Comparison of ENCODE assay signal across 19 cellular contexts in the genomic region with DNA sequence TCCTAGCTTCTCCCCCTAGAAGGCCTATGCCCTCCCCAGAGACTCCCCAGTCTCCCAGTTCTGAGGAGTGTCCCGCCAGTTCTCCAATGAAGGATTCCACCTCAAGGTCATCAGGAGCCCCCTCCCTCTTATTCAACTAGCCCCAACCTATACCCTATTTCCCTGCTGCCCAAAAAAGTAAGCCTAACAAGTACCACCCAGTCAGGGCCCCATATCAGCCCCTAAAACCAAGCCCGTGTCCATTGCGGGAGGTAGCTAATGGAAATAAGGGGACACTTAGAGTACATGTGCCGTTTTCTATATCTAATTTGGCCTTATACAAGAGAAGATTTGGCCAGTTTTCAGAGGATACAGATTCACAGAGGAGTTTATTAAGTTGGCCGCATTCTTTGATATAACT.
A peak's percentile ranks its signal among the peaks of the same experiment; 100 is the strongest.
DNase-seq lines count a peak whose midpoint lies in the region; ATAC-seq and TF ChIP-seq lines count a peak whose summit lies in the region.
"Had no signal": no experiment of that assay in that cellular context is flagged by ENCODE, and none has a peak within 500 bp of the region (broad histone marks: within the 10 kb centered on the region; RNA-seq: fewer than 3 reads in every experiment).

No MANE protein-coding gene starts in this region.

- no peak overlapping the region for H3K4me3 ChIP-seq in CD8-positive, alpha-beta memory T cell (ENCODE audit: low read length)
- H3K4me3 ChIP-seq: A549, GM12878, HAP-1 had no signal

- no peaks in the 10 kb centered on the region for H3K4me1 Mint-ChIP-seq in activated CD4-positive, alpha-beta memory T cell treated with anti-CD3 and anti-CD28 coated beads, Interleukin-2, amount 10 ng/mL, durations not matched to agents 7 days and 5 days
- H3K4me1 Mint-ChIP-seq in activated CD4-positive, alpha-beta memory T cell treated with anti-CD3 and anti-CD28 coated beads for 36 hours (ENCODE audit: low read depth): no peaks in the 10 kb centered on the region
- no peaks in the 10 kb centered on the region for H3K4me1 Mint-ChIP-seq in natural killer cell treated with Interleukin-12 subunit alpha and Interleukin-12 subunit beta and Interleukin-15 and Interleukin-18, amount 100 ng/mL, for 72 hours (ENCODE audit: low read depth in 2 of 2)
- H3K4me1 Mint-ChIP-seq in natural killer cell (no peaks in the 10 kb centered on the region), osteocyte (ENCODE audit: unreplicated experiment) (no peaks in the 10 kb centered on the region)
- no peaks in the 10 kb centered on the region for H3K4me1 Mint-ChIP-seq in CD8-positive, alpha-beta memory T cell

- TF ChIP-seq CTCF in natural killer cell (IDR thresholded peaks at IDR 0.05) (no peak), osteocyte (IDR thresholded peaks at IDR 0.05) (no peak)

- H3K36me3 ChIP-seq in CD8-positive, alpha-beta memory T cell (ENCODE audit: insufficient read depth, low read length): no peaks in the 10 kb centered on the region
- H3K36me3 ChIP-seq: HAP-1 had no signal

- CTCF ChIA-PET in activated CD4-positive, alpha-beta memory T cell treated with anti-CD3 and anti-CD28 coated beads, Interleukin-2, amount 10 ng/mL, durations not matched to agents 7 days and 5 days (lab: Charles Lee): no interaction called here
- CTCF ChIA-PET in activated CD4-positive, alpha-beta memory T cell treated with anti-CD3 and anti-CD28 coated beads for 36 hours (lab: Charles Lee): no interaction called here
- CTCF ChIA-PET in CD8-positive, alpha-beta memory T cell (lab: Charles Lee): no interaction called here

- no peak overlapping the region for H3K4me3 Mint-ChIP-seq in activated CD4-positive, alpha-beta memory T cell treated with anti-CD3 and anti-CD28 coated beads, Interleukin-2, amount 10 ng/mL, durations not matched to agents 7 days and 5 days
- no peak overlapping the region for H3K4me3 Mint-ChIP-seq in activated CD4-positive, alpha-beta memory T cell treated with anti-CD3 and anti-CD28 coated beads for 36 hours
- no peak overlapping the region for H3K4me3 Mint-ChIP-seq in natural killer cell treated with Interleukin-12 subunit alpha and Interleukin-12 subunit beta and Interleukin-15 and Interleukin-18, amount 100 ng/mL, for 72 hours
- H3K4me3 Mint-ChIP-seq in natural killer cell (no peak overlapping the region), osteocyte (ENCODE audit: unreplicated experiment) (no peak overlapping the region)
- no peak overlapping the region for H3K4me3 Mint-ChIP-seq in CD8-positive, alpha-beta memory T cell
- H3K4me3 Mint-ChIP-seq: CD8-positive, alpha-beta T cell had no signal

- H3K36me3 Mint-ChIP-seq in activated CD4-positive, alpha-beta memory T cell treated with anti-CD3 and anti-CD28 coated beads, Interleukin-2, amount 10 ng/mL, durations not matched to agents 7 days and 5 days (ENCODE audit: low read depth): no peaks in the 10 kb centered on the region
- no peaks in the 10 kb centered on the region for H3K36me3 Mint-ChIP-seq in activated CD4-positive, alpha-beta memory T cell treated with anti-CD3 and anti-CD28 coated beads for 36 hours
- H3K36me3 Mint-ChIP-seq in natural killer cell treated with Interleukin-12 subunit alpha and Interleukin-12 subunit beta and Interleukin-15 and Interleukin-18, amount 100 ng/mL, for 72 hours: no peaks in the 10 kb centered on the region
- H3K36me3 Mint-ChIP-seq in natural killer cell (no peaks in the 10 kb centered on the region), osteocyte (ENCODE audit: unreplicated experiment) (no peaks in the 10 kb centered on the region)
- H3K36me3 Mint-ChIP-seq in CD8-positive, alpha-beta memory T cell: no peaks in the 10 kb centered on the region
- H3K36me3 Mint-ChIP-seq: CD8-positive, alpha-beta T cell had no signal

- no peaks in the 10 kb centered on the region for H3K27me3 ChIP-seq in CD8-positive, alpha-beta memory T cell (ENCODE audit: insufficient read depth, low read length, poor library complexity, severe bottlenecking)

- peaks cover 9% of the 10 kb centered on the region for H3K27me3 Mint-ChIP-seq in activated CD4-positive, alpha-beta memory T cell treated with anti-CD3 and anti-CD28 coated beads, Interleukin-2, amount 10 ng/mL, durations not matched to agents 7 days and 5 days
- peaks cover 10% of the 10 kb centered on the region for H3K27me3 Mint-ChIP-seq in activated CD4-positive, alpha-beta memory T cell treated with anti-CD3 and anti-CD28 coated beads for 36 hours
- H3K27me3 Mint-ChIP-seq in natural killer cell treated with Interleukin-12 subunit alpha and Interleukin-12 subunit beta and Interleukin-15 and Interleukin-18, amount 100 ng/mL, for 72 hours: peaks cover 19 to 26% of the 10 kb centered on the region in 2 donors
- H3K27me3 Mint-ChIP-seq in natural killer cell (ENCODE audit: low read depth in 2 of 2): peaks cover 29 to 53% of the 10 kb centered on the region in 2 donors
- no peaks in the 10 kb centered on the region for H3K27me3 Mint-ChIP-seq in osteocyte (ENCODE audit: unreplicated experiment)
- peaks cover 13 to 32% of the 10 kb centered on the region in 2 donors for H3K27me3 Mint-ChIP-seq in CD8-positive, alpha-beta memory T cell

- H3K9me3 Mint-ChIP-seq in activated CD4-positive, alpha-beta memory T cell treated with anti-CD3 and anti-CD28 coated beads, Interleukin-2, amount 10 ng/mL, durations not matched to agents 7 days and 5 days: no peaks in the 10 kb centered on the region
- H3K9me3 Mint-ChIP-seq in activated CD4-positive, alpha-beta memory T cell treated with anti-CD3 and anti-CD28 coated beads for 36 hours: no peaks in the 10 kb centered on the region
- H3K9me3 Mint-ChIP-seq in natural killer cell treated with Interleukin-12 subunit alpha and Interleukin-12 subunit beta and Interleukin-15 and Interleukin-18, amount 100 ng/mL, for 72 hours: no peaks in the 10 kb centered on the region
- H3K9me3 Mint-ChIP-seq in natural killer cell (no peaks in the 10 kb centered on the region), osteocyte (ENCODE audit: unreplicated experiment) (no peaks in the 10 kb centered on the region)
- H3K9me3 Mint-ChIP-seq in CD8-positive, alpha-beta memory T cell: no peaks in the 10 kb centered on the region
- H3K9me3 Mint-ChIP-seq: CD8-positive, alpha-beta T cell had no signal

- H3K4me1 ChIP-seq in CD8-positive, alpha-beta memory T cell (ENCODE audit: insufficient read depth, low read length): no peaks in the 10 kb centered on the region
- H3K4me1 ChIP-seq: A549, HAP-1 had no signal

- H3K27ac ChIP-seq in CD8-positive, alpha-beta memory T cell (ENCODE audit: low read depth, low read length): no peak overlapping the region
- H3K27ac ChIP-seq: 22Rv1, A549, HL-60 had no signal

- DNase-seq in activated CD4-positive, alpha-beta memory T cell treated with anti-CD3 and anti-CD28 coated beads, Interleukin-2, amount 10 ng/mL, durations not matched to agents 7 days and 5 days: peak; percentile 1
- no peak for DNase-seq in activated CD4-positive, alpha-beta memory T cell treated with anti-CD3 and anti-CD28 coated beads for 36 hours
- peak; percentile 15 for DNase-seq in natural killer cell treated with Interleukin-12 subunit alpha and Interleukin-12 subunit beta and Interleukin-15 and Interleukin-18, amount 100 ng/mL, for 72 hours (ENCODE audit: low spot score)
- DNase-seq in natural killer cell (no peak), osteocyte (ENCODE audit: extremely low spot score, unreplicated experiment) (peak; percentile 67), NCI-H2029 (lab: John Stamatoyannopoulos, UW) (no peak)
- DNase-seq in CD8-positive, alpha-beta memory T cell: no peak
- DNase-seq: AML-193; CD8-positive, alpha-beta T cell; COR-L47; DMS 273 treated with DMSO at 0.1 percent for 48 hours; DMS53; DND-41; EL had no signal

- no peaks in the 10 kb centered on the region for H3K9me3 ChIP-seq in CD8-positive, alpha-beta memory T cell (ENCODE audit: low read length)
- H3K9me3 ChIP-seq: A549, HAP-1 had no signal

- intact Hi-C loops in activated CD4-positive, alpha-beta memory T cell treated with anti-CD3 and anti-CD28 coated beads for 36 hours (cut with micrococcal nuclease): no loop called here
- intact Hi-C loops in natural killer cell (cut with micrococcal nuclease): no loop called here

- H3K27ac Mint-ChIP-seq in activated CD4-positive, alpha-beta memory T cell treated with anti-CD3 and anti-CD28 coated beads, Interleukin-2, amount 10 ng/mL, durations not matched to agents 7 days and 5 days: no peak overlapping the region
- H3K27ac Mint-ChIP-seq in activated CD4-positive, alpha-beta memory T cell treated with anti-CD3 and anti-CD28 coated beads for 36 hours: no peak overlapping the region
- no peak overlapping the region for H3K27ac Mint-ChIP-seq in natural killer cell treated with Interleukin-12 subunit alpha and Interleukin-12 subunit beta and Interleukin-15 and Interleukin-18, amount 100 ng/mL, for 72 hours
- no peak overlapping the region for H3K27ac Mint-ChIP-seq in natural killer cell
- H3K27ac Mint-ChIP-seq in osteocyte (ENCODE audit: unreplicated experiment): no peak overlapping the region
- H3K27ac Mint-ChIP-seq in CD8-positive, alpha-beta memory T cell: no peak overlapping the region
- H3K27ac Mint-ChIP-seq: CD8-positive, alpha-beta T cell had no signal

- POLR2A ChIA-PET in activated CD4-positive, alpha-beta memory T cell treated with anti-CD3 and anti-CD28 coated beads, Interleukin-2, amount 10 ng/mL, durations not matched to agents 7 days and 5 days (lab: Charles Lee): no interaction called here
- POLR2A ChIA-PET in activated CD4-positive, alpha-beta memory T cell treated with anti-CD3 and anti-CD28 coated beads for 36 hours (lab: Charles Lee): no interaction called here
- POLR2A ChIA-PET in CD8-positive, alpha-beta memory T cell (lab: Charles Lee): no interaction called here

- ATAC-seq in natural killer cell treated with Interleukin-12 subunit alpha and Interleukin-12 subunit beta and Interleukin-15 and Interleukin-18, amount 100 ng/mL, for 72 hours: no peak
- no peak for ATAC-seq in natural killer cell
- ATAC-seq: A549; CD8-positive, alpha-beta T cell; GM12878 had no signal

Comparison
In these comparisons a context has a peak if more than half of its experiments do, and no peak if none do; other contexts are left out.
1. DNase-seq: peak in activated CD4-positive, alpha-beta memory T cell treated with anti-CD3 and anti-CD28 coated beads, Interleukin-2, amount 10 ng/mL, durations not matched to agents 7 days and 5 days (single experiment), natural killer cell treated with Interleukin-12 subunit alpha and Interleukin-12 subunit beta and Interleukin-15 and Interleukin-18, amount 100 ng/mL, for 72 hours (single experiment) and osteocyte (single experiment); none in activated CD4-positive, alpha-beta memory T cell treated with anti-CD3 and anti-CD28 coated beads for 36 hours (single experiment), natural killer cell (single experiment), CD8-positive, alpha-beta memory T cell (0 of 5) and NCI-H2029 (single experiment).